10 cellular contexts compared by ENCODE assay signal in genomic region chr5:160420331-160420610, GRCh38. TPM values are rescaled to one million over a fixed set of nuclear protein-coding genes. Genes with fewer than 3 reads are reported as not detected.
DNase-seq lines count a peak whose midpoint lies in the region; ATAC-seq and TF ChIP-seq lines count a peak whose summit lies in the region.
"Had no signal": no experiment of that assay in that cellular context is flagged by ENCODE, and none has a peak within 500 bp of the region (broad histone marks: within the 10 kb centered on the region; RNA-seq: fewer than 3 reads in every experiment).

No MANE protein-coding gene starts in this region.

- intact Hi-C loops in CD4-positive, alpha-beta T cell (cut with DNase I, micrococcal nuclease) = loop anchor here (5.0 kb wide), 3 partner anchors 47 to 298 kb away; no protein-coding TSS in a partner anchor
- intact Hi-C loops in naive thymus-derived CD4-positive, alpha-beta T cell (cut with micrococcal nuclease) = loop anchor here (5.0 kb wide), 3 partner anchors 87 to 1213 kb away; partner anchors contain the start of gene RNF145 (in 1 of the 2)
- intact Hi-C loops in uterus (cut with DNase I; ENCODE audit: low total_unique reads) = no loop called here
- intact Hi-C loops in left colon (cut with DNase I, micrococcal nuclease) = no loop called here

- H3K36me3 ChIP-seq in naive thymus-derived CD4-positive, alpha-beta T cell (ENCODE audit: control insufficient read depth in 2 of 3, insufficient read depth in 3 of 3, low read length in 3 of 3) = peaks cover 0 to 5% (median 0%) of the 10 kb centered on the region in 3 experiments
- no peaks in the 10 kb centered on the region for H3K36me3 ChIP-seq in uterus
- H3K36me3 ChIP-seq: ovary had no signal

- no peaks in the 10 kb centered on the region for H3K9me3 ChIP-seq in CD4-positive, alpha-beta T cell (ENCODE audit: control insufficient read depth, low read length)
- H3K9me3 ChIP-seq in naive thymus-derived CD4-positive, alpha-beta T cell (ENCODE audit: control insufficient read depth in 2 of 3, low read length in 3 of 3) = no peaks in the 10 kb centered on the region
- no peaks in the 10 kb centered on the region for H3K9me3 ChIP-seq in uterus
- H3K9me3 ChIP-seq: ovary had no signal

- no peak for DNase-seq in CD4-positive, alpha-beta T cell
- no peak for DNase-seq in HFFc6
- no peak for DNase-seq in activated CD8-positive, alpha-beta T cell treated with anti-CD3 and anti-CD28 coated beads, Interleukin-2, amount 10 ng/mL, durations not matched to agents 7 days and 5 days
- no peak for DNase-seq in naive thymus-derived CD4-positive, alpha-beta T cell
- DNase-seq in uterus = no peak
- DNase-seq in left colon = no peak
- DNase-seq in D341Med (ENCODE audit: low spot score) = no peak
- DNase-seq in medulla oblongata (ENCODE audit: extremely low spot score) = no peak
- DNase-seq: NCI-H2227 treated with DMSO at 0.1 percent for 48 hours, ovary had no signal

- no peaks in the 10 kb centered on the region for H3K9me3 Mint-ChIP-seq in CD4-positive, alpha-beta T cell
- no peaks in the 10 kb centered on the region for H3K9me3 Mint-ChIP-seq in HFFc6
- H3K9me3 Mint-ChIP-seq in activated CD8-positive, alpha-beta T cell treated with anti-CD3 and anti-CD28 coated beads, Interleukin-2, amount 10 ng/mL, durations not matched to agents 7 days and 5 days (ENCODE audit: insufficient read depth) = no peaks in the 10 kb centered on the region
- peaks cover 0 to 5% (median 0%) of the 10 kb centered on the region in 11 donors for H3K9me3 Mint-ChIP-seq in naive thymus-derived CD4-positive, alpha-beta T cell

- H3K27ac ChIP-seq in CD4-positive, alpha-beta T cell (ENCODE audit: low read depth, low read length) = no peak overlapping the region
- no peak overlapping the region for H3K27ac ChIP-seq in naive thymus-derived CD4-positive, alpha-beta T cell (ENCODE audit: low read depth, low read length)
- H3K27ac ChIP-seq in uterus = no peak overlapping the region
- H3K27ac ChIP-seq: ovary had no signal

- H3K4me3 Mint-ChIP-seq in CD4-positive, alpha-beta T cell = peak overlapping the region; percentile 98
- H3K4me3 Mint-ChIP-seq in HFFc6 = peak overlapping the region; percentile 97
- peak overlapping the region; percentile 100 for H3K4me3 Mint-ChIP-seq in activated CD8-positive, alpha-beta T cell treated with anti-CD3 and anti-CD28 coated beads, Interleukin-2, amount 10 ng/mL, durations not matched to agents 7 days and 5 days
- H3K4me3 Mint-ChIP-seq in naive thymus-derived CD4-positive, alpha-beta T cell = peak overlapping the region; percentile 64 to 100 (median 96)

- CTCF ChIA-PET in CD4-positive, alpha-beta T cell (lab: Charles Lee) = interaction anchor here (8.2 kb wide), 1 partner anchor 18 kb away, joined by 114 read pairs; no protein-coding TSS in a partner anchor
- CTCF ChIA-PET in activated CD8-positive, alpha-beta T cell treated with anti-CD3 and anti-CD28 coated beads, Interleukin-2, amount 10 ng/mL, durations not matched to agents 7 days and 5 days (lab: Charles Lee) = interaction anchor here (1.1 to 3.8 kb wide), 3 partner anchors 19 to 49 kb away, joined by 3 to 56 read pairs (median 17); no protein-coding TSS in a partner anchor
- CTCF ChIA-PET in naive thymus-derived CD4-positive, alpha-beta T cell (lab: Charles Lee) = interaction anchor here (0.6 to 4.5 kb wide), 2 partner anchors 19 to 220 kb away, joined by 3 to 42 read pairs; no protein-coding TSS in a partner anchor

- TF ChIP-seq CTCF in CD4-positive, alpha-beta T cell (IDR thresholded peaks at IDR 0.05) = no peak
- no peak for TF ChIP-seq CTCF in HFFc6 (IDR thresholded peaks at IDR 0.05)
- no peak for TF ChIP-seq CTCF in uterus (IDR thresholded peaks at IDR 0.05)

- H3K4me3 ChIP-seq in naive thymus-derived CD4-positive, alpha-beta T cell (ENCODE audit: low read length) = no peak overlapping the region
- H3K4me3 ChIP-seq in uterus = no peak overlapping the region

- ATAC-seq in CD4-positive, alpha-beta T cell (ENCODE audit: poor library complexity) = no peak
- ATAC-seq in activated CD8-positive, alpha-beta T cell treated with anti-CD3 and anti-CD28 coated beads, Interleukin-2, amount 10 ng/mL, durations not matched to agents 7 days and 5 days = no peak
- ATAC-seq in naive thymus-derived CD4-positive, alpha-beta T cell = no peak
- ATAC-seq in left colon = no peak

- POLR2A ChIA-PET in CD4-positive, alpha-beta T cell (lab: Charles Lee) = interaction anchor here (3.7 kb wide), 1 partner anchor 18 kb away, joined by 32 read pairs; no protein-coding TSS in a partner anchor
- POLR2A ChIA-PET in activated CD8-positive, alpha-beta T cell treated with anti-CD3 and anti-CD28 coated beads, Interleukin-2, amount 10 ng/mL, durations not matched to agents 7 days and 5 days (lab: Charles Lee) = interaction anchor here (1.9 to 3.2 kb wide), 4 partner anchors 19 to 411 kb away, joined by 8 to 21 read pairs (median 12); partner anchors contain the start of gene TTC1
- POLR2A ChIA-PET in naive thymus-derived CD4-positive, alpha-beta T cell (lab: Charles Lee) = interaction anchor here (4.3 kb wide), 1 partner anchor 19 kb away, joined by 22 read pairs; no protein-coding TSS in a partner anchor

- no peaks in the 10 kb centered on the region for H3K27me3 Mint-ChIP-seq in CD4-positive, alpha-beta T cell
- H3K27me3 Mint-ChIP-seq in HFFc6 (ENCODE audit: insufficient read depth) = no peaks in the 10 kb centered on the region
- no peaks in the 10 kb centered on the region for H3K27me3 Mint-ChIP-seq in activated CD8-positive, alpha-beta T cell treated with anti-CD3 and anti-CD28 coated beads, Interleukin-2, amount 10 ng/mL, durations not matched to agents 7 days and 5 days (ENCODE audit: low read depth)
- H3K27me3 Mint-ChIP-seq in naive thymus-derived CD4-positive, alpha-beta T cell = no peaks in the 10 kb centered on the region

- peaks cover 23 to 40% of the 10 kb centered on the region in 2 donors for H3K4me1 ChIP-seq in naive thymus-derived CD4-positive, alpha-beta T cell (ENCODE audit: control insufficient read depth in 2 of 2, insufficient read depth in 2 of 2, low read length in 2 of 2)
- H3K4me1 ChIP-seq in uterus = peaks cover 0 to 6% of the 10 kb centered on the region in 2 donors

- H3K27ac Mint-ChIP-seq in CD4-positive, alpha-beta T cell = peak overlapping the region; percentile 92
- peak overlapping the region; percentile 95 for H3K27ac Mint-ChIP-seq in HFFc6
- H3K27ac Mint-ChIP-seq in activated CD8-positive, alpha-beta T cell treated with anti-CD3 and anti-CD28 coated beads, Interleukin-2, amount 10 ng/mL, durations not matched to agents 7 days and 5 days = peak overlapping the region; percentile 99
- H3K27ac Mint-ChIP-seq in naive thymus-derived CD4-positive, alpha-beta T cell = peak overlapping the region in 8 of 9 donors; percentile 95 to 100 (median 98)

- H3K36me3 Mint-ChIP-seq in CD4-positive, alpha-beta T cell (ENCODE audit: low read depth) = peaks cover 34% of the 10 kb centered on the region
- peaks cover 21% of the 10 kb centered on the region for H3K36me3 Mint-ChIP-seq in HFFc6 (ENCODE audit: low read depth)
- peaks cover 43% of the 10 kb centered on the region for H3K36me3 Mint-ChIP-seq in activated CD8-positive, alpha-beta T cell treated with anti-CD3 and anti-CD28 coated beads, Interleukin-2, amount 10 ng/mL, durations not matched to agents 7 days and 5 days (ENCODE audit: low read depth)
- peaks cover 3 to 13% (median 12%) of the 10 kb centered on the region in 5 donors for H3K36me3 Mint-ChIP-seq in naive thymus-derived CD4-positive, alpha-beta T cell

- peaks cover 95% of the 10 kb centered on the region for H3K4me1 Mint-ChIP-seq in CD4-positive, alpha-beta T cell (ENCODE audit: low read depth)
- peaks cover 77% of the 10 kb centered on the region for H3K4me1 Mint-ChIP-seq in HFFc6 (ENCODE audit: low read depth)
- peaks cover 77% of the 10 kb centered on the region for H3K4me1 Mint-ChIP-seq in activated CD8-positive, alpha-beta T cell treated with anti-CD3 and anti-CD28 coated beads, Interleukin-2, amount 10 ng/mL, durations not matched to agents 7 days and 5 days (ENCODE audit: low read depth)
- H3K4me1 Mint-ChIP-seq in naive thymus-derived CD4-positive, alpha-beta T cell = peaks cover 49 to 91% (median 88%) of the 10 kb centered on the region in 7 donors

- H3K27me3 ChIP-seq in CD4-positive, alpha-beta T cell (ENCODE audit: control insufficient read depth, insufficient read depth, low read length) = no peaks in the 10 kb centered on the region
- no peaks in the 10 kb centered on the region for H3K27me3 ChIP-seq in naive thymus-derived CD4-positive, alpha-beta T cell (ENCODE audit: control insufficient read depth in 2 of 2, insufficient read depth in 2 of 2, low read length in 2 of 2)
- H3K27me3 ChIP-seq in uterus = no peaks in the 10 kb centered on the region
- H3K27me3 ChIP-seq: ovary had no signal

- TF ChIP-seq POLR2A in uterus (IDR thresholded peaks at IDR 0.05) = no peak

RNA-seq across cellular contexts. Expression of gene PTTG1, which starts 1.4 kb away (rescaled TPM):
- total RNA-seq in CD4-positive, alpha-beta T cell = 10 to 100 TPM; 15.1 to 17.6 TPM
- total RNA-seq in HFFc6 (2021; fragmentation: NEBNext Ultra II Directional; extraction: Animal tissue kit (Norgen Biotek cat#: 25700)) = 100 to 1,000 TPM in 5 of 6 experiments, 10 to 100 TPM in 1; 83.4 to 213 (median 194) TPM
- total RNA-seq in activated CD8-positive, alpha-beta T cell treated with anti-CD3 and anti-CD28 coated beads, Interleukin-2, amount 10 ng/mL, durations not matched to agents 7 days and 5 days = 100 to 1,000 TPM; 138 to 140 TPM
- total RNA-seq in naive thymus-derived CD4-positive, alpha-beta T cell = 10 to 100 TPM in 1 of 5 experiments, 1 to 10 TPM in 4; 3.8 to 97.7 (median 5.7) TPM
- polyA plus RNA-seq in naive thymus-derived CD4-positive, alpha-beta T cell = 10 to 100 TPM; 10.5 to 11.8 TPM
- 10 to 100 TPM in 2 of 4 donors, 1 to 10 TPM in 1, not detected in 1; 2.4 to 40.0 (median 10.6) TPM for total RNA-seq in uterus
- 10 to 100 TPM in 1 of 2 donors, 1 to 10 TPM in 1; 6.8 to 30.8 TPM for total RNA-seq in left colon

RNA-seq across cellular contexts. Expression of gene SLU7, which starts 1.4 kb away (rescaled TPM):
- 100 to 1,000 TPM in 1 of 2 experiments, 10 to 100 TPM in 1; 99.9 to 106 TPM for total RNA-seq in CD4-positive, alpha-beta T cell
- 10 to 100 TPM; 32.1 to 47.3 (median 42.1) TPM for total RNA-seq in HFFc6 (2021; fragmentation: NEBNext Ultra II Directional; extraction: Animal tissue kit (Norgen Biotek cat#: 25700))
- total RNA-seq in activated CD8-positive, alpha-beta T cell treated with anti-CD3 and anti-CD28 coated beads, Interleukin-2, amount 10 ng/mL, durations not matched to agents 7 days and 5 days = 10 to 100 TPM; 41.0 to 46.9 TPM
- 10 to 100 TPM; 53.0 to 85.3 (median 77.0) TPM for total RNA-seq in naive thymus-derived CD4-positive, alpha-beta T cell
- polyA plus RNA-seq in naive thymus-derived CD4-positive, alpha-beta T cell = 10 to 100 TPM; 64.1 to 78.1 TPM
- total RNA-seq in uterus (10 to 100 TPM; 26.6 to 90.0 (median 52.4) TPM), left colon (10 to 100 TPM; 35.5 to 50.7 TPM)

RNA-seq across cellular contexts. Expression of gene FAM200C, which starts 20.4 kb away (rescaled TPM):
- total RNA-seq in CD4-positive, alpha-beta T cell = under 1 TPM in 1 of 2 experiments, not detected in 1; 0.16 TPM
- 1 to 10 TPM; 1.9 to 3.0 (median 2.6) TPM for total RNA-seq in HFFc6 (2021; fragmentation: NEBNext Ultra II Directional; extraction: Animal tissue kit (Norgen Biotek cat#: 25700))
- under 1 TPM; 0.29 to 0.45 TPM for total RNA-seq in activated CD8-positive, alpha-beta T cell treated with anti-CD3 and anti-CD28 coated beads, Interleukin-2, amount 10 ng/mL, durations not matched to agents 7 days and 5 days
- total RNA-seq in naive thymus-derived CD4-positive, alpha-beta T cell = under 1 TPM in 4 of 5 experiments, not detected in 1; 0.22 to 0.94 (median 0.78) TPM
- polyA plus RNA-seq in naive thymus-derived CD4-positive, alpha-beta T cell = under 1 TPM; 0.25 to 0.46 TPM
- total RNA-seq in uterus = 10 to 100 TPM in 3 of 4 donors, 1 to 10 TPM in 1; 6.1 to 34.1 (median 18.4) TPM
- 1 to 10 TPM; 1.3 to 1.8 TPM for total RNA-seq in left colon

RNA-seq across cellular contexts. Expression of gene C1QTNF2, which starts 49.8 kb away (rescaled TPM):
- total RNA-seq in CD4-positive, alpha-beta T cell = not detected
- 1 to 10 TPM in 5 of 6 experiments, under 1 TPM in 1; 0.76 to 2.9 (median 2.6) TPM for total RNA-seq in HFFc6 (2021; fragmentation: NEBNext Ultra II Directional; extraction: Animal tissue kit (Norgen Biotek cat#: 25700))
- total RNA-seq in activated CD8-positive, alpha-beta T cell treated with anti-CD3 and anti-CD28 coated beads, Interleukin-2, amount 10 ng/mL, durations not matched to agents 7 days and 5 days = not detected
- not detected for total RNA-seq in naive thymus-derived CD4-positive, alpha-beta T cell
- polyA plus RNA-seq in naive thymus-derived CD4-positive, alpha-beta T cell = not detected
- total RNA-seq in uterus = 10 to 100 TPM in 1 of 4 donors, 1 to 10 TPM in 2, under 1 TPM in 1; 0.59 to 16.5 (median 3.0) TPM
- total RNA-seq in left colon = under 1 TPM; 0.56 to 0.73 TPM

Comparison
In these comparisons a context has a peak if more than half of its experiments do, and no peak if none do; other contexts are left out.
1. intact Hi-C loops: an anchor here in CD4-positive, alpha-beta T cell (5.0 kb wide) and naive thymus-derived CD4-positive, alpha-beta T cell (5.0 kb wide); none called in uterus and left colon.